8 cellular contexts compared by ENCODE assay signal in the genomic region with DNA sequence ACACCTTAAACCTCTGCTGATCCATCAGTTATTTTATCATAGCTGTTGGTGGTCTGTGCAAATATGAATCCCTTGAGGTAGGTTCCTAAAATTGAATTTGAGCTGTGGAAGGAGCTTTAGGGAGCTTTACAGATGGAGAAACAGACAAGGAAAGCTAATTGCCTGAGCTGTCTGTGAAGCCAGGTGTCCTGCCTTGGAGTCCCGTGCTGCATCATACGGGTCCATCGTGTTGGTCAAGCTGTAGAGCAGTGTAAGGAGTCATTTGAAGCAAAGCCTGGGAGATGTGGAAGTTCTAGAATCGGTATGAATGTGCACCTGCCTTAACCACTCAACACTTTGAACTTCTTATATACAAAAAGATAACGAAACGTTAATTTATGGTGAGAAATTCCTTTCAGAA. TPM values are rescaled to one million over a fixed set of nuclear protein-coding genes. Genes with fewer than 3 reads are reported as not detected.
DNase-seq lines count a peak whose midpoint lies in the region; ATAC-seq and TF ChIP-seq lines count a peak whose summit lies in the region.

No MANE protein-coding gene starts in this region.

- ATAC-seq in RWPE2 (ENCODE audit: low read depth) (no peak), GM18502 (IDR thresholded peaks at IDR 0.05; ENCODE audit: poor library complexity, unreplicated experiment) (no peak), GM18520 (IDR thresholded peaks at IDR 0.05; ENCODE audit: unreplicated experiment) (no peak)

- no peaks in the 10 kb centered on the region for H3K9me3 ChIP-seq in RWPE2 (ENCODE audit: severe bottlenecking)

- peak overlapping the region; percentile 68 for H3K4me3 ChIP-seq in RWPE2 (ENCODE audit: severe bottlenecking)
- peak overlapping the region; percentile 82 for H3K4me3 ChIP-seq in fibroblast of the aortic adventitia (ENCODE audit: low read depth, low read length)
- H3K4me3 ChIP-seq in skin epidermis: peak overlapping the region; percentile 48 to 87 (median 70)

- TF ChIP-seq CTCF in RWPE2 (IDR thresholded peaks at IDR 0.05; ENCODE audit: poor library complexity, severe bottlenecking) (no peak), fibroblast of the aortic adventitia (IDR thresholded peaks at IDR 0.05; ENCODE audit: insufficient read depth, low read length) (no peak)

- DNase-seq in DMS 273 (lab: John Stamatoyannopoulos, UW; ENCODE audit: unreplicated experiment) (peak; percentile 22), DMS 273 treated with DMSO at 0.1 percent for 48 hours (lab: John Stamatoyannopoulos, UW) (no peak), RWPE2 (ENCODE audit: low spot score) (no peak), fibroblast of the aortic adventitia (ENCODE audit: low read depth) (no peak), putamen (ENCODE audit: low spot score) (no peak)

- peak overlapping the region; percentile 58 for H3K27ac ChIP-seq in RWPE2 (ENCODE audit: poor library complexity, severe bottlenecking)
- peak overlapping the region in 18 of 21 experiments; percentile 73 to 93 (median 85) for H3K27ac ChIP-seq in skin epidermis

- peaks cover 32% of the 10 kb centered on the region for H3K36me3 ChIP-seq in RWPE2 (ENCODE audit: low read depth)

- H3K4me1 ChIP-seq in RWPE2 (ENCODE audit: insufficient read depth, poor library complexity, severe bottlenecking): no peaks in the 10 kb centered on the region

- no peaks in the 10 kb centered on the region for H3K27me3 ChIP-seq in RWPE2 (ENCODE audit: insufficient read depth, poor library complexity, severe bottlenecking)

RNA-seq across cellular contexts. Expression of gene POLA2, which starts 1.0 kb away (rescaled TPM):
- total RNA-seq in fibroblast of the aortic adventitia (ENCODE audit: low replicate concordance): 8.7 and 32.4 TPM in 2 replicates

RNA-seq across cellular contexts. Expression of gene CDC42EP2, which starts 51.9 kb away (rescaled TPM):
- total RNA-seq in fibroblast of the aortic adventitia (ENCODE audit: low replicate concordance): 4.7 and 28.0 TPM in 2 replicates
